In genomic region chr1:221478050-221478949, GRCh38 we compare ENCODE assay signal across 8 cellular contexts.
DNase-seq lines count a peak whose midpoint lies in the region; ATAC-seq and TF ChIP-seq lines count a peak whose summit lies in the region.

No MANE protein-coding gene starts in this region.

- H3K27me3 ChIP-seq in A673 (replicated peaks; ENCODE audit: insufficient read depth, low read depth, low read length, poor library complexity): peaks cover 46% of the 10 kb centered on the region

- H3K27ac ChIP-seq in A673 (ENCODE audit: low read depth, low read length, poor library complexity, severe bottlenecking): no peak overlapping the region

- POLR2A ChIA-PET in A673 (lab: Charles Lee; ENCODE audit: low non-redundant PET): no interaction called here

- TF ChIP-seq CTCF in A673 (conservative IDR thresholded peaks at IDR 0.05; ENCODE audit: low read depth, low read length): peak; percentile 40; the same call in 1 of the 2 replicates

- DNase-seq in A673 (ENCODE audit: low spot score) (peak; percentile 34), NCI-H460 (ENCODE audit: extremely low read depth, low read depth) (peak; percentile 79), ecto neural progenitor cell (ENCODE audit: low spot score) (peak; percentile 58), midbrain (lab: John Stamatoyannopoulos, UW) (peak; percentile 55)
- peak; percentile 2 to 52 for DNase-seq in activated CD4-positive, alpha-beta T cell treated with anti-CD3 and anti-CD28 coated beads, Interleukin-2, amount 50 U/mL, for 24 hours (ENCODE audit: low read depth in 1 of 2, low spot score in 1 of 2)
- DNase-seq in stimulated activated CD8-positive, alpha-beta memory T cell treated with anti-CD3 and anti-CD28 coated beads, Interleukin-4, amount 100 ng/mL, for 4 hours (ENCODE audit: low read depth in 2 of 2, low spot score in 1 of 2): peak; percentile 28 to 34

- no peaks in the 10 kb centered on the region for H3K4me1 ChIP-seq in A673 (ENCODE audit: insufficient read depth, low read length, poor library complexity, severe bottlenecking)

- H3K4me3 ChIP-seq in A673 (ENCODE audit: low read depth, low read length, poor library complexity, severe bottlenecking): no peak overlapping the region

- no peaks in the 10 kb centered on the region for H3K36me3 ChIP-seq in A673 (ENCODE audit: insufficient read depth, low read length, poor library complexity, severe bottlenecking)

- no peaks in the 10 kb centered on the region for H3K9me3 ChIP-seq in A673 (ENCODE audit: low read depth, low read length, poor library complexity, severe bottlenecking)

- ATAC-seq in GM18502 (IDR thresholded peaks at IDR 0.05; ENCODE audit: poor library complexity, unreplicated experiment) (peak; percentile 92), HG02973 (IDR thresholded peaks at IDR 0.05; ENCODE audit: unreplicated experiment) (peak; percentile 88)

- no TSS peak for BruUV-seq in A673 (replicated peaks; lab: Mats Ljungman, UMichigan)

- CTCF ChIA-PET in A673 (lab: Charles Lee): interaction anchor here (0.9 to 1.1 kb wide), 2 partner anchors 598 to 977 kb away, joined by 3 read pairs; no protein-coding TSS in a partner anchor

- intact Hi-C loops in A673 (cut with micrococcal nuclease; ENCODE audit: unreplicated experiment): loop anchor here (2.0 to 5.0 kb wide), 2 partner anchors 689 to 977 kb away; no protein-coding TSS in a partner anchor

Comparison
In these comparisons a context has a peak if more than half of its experiments do, and no peak if none do; other contexts are left out.
1. DNase-seq: peak in every context shown above with its lines; median percentile 79 in NCI-H460; 58 in ecto neural progenitor cell; 55 in midbrain; 34 in A673; 31 in stimulated activated CD8-positive, alpha-beta memory T cell treated with anti-CD3 and anti-CD28 coated beads, Interleukin-4, amount 100 ng/mL, for 4 hours; 27 in activated CD4-positive, alpha-beta T cell treated with anti-CD3 and anti-CD28 coated beads, Interleukin-2, amount 50 U/mL, for 24 hours.